In genomic region chr14:22039938-22040780, GRCh38 we compare ENCODE assay signal across 8 cellular contexts.
DNase-seq lines count a peak whose midpoint lies in the region; ATAC-seq and TF ChIP-seq lines count a peak whose summit lies in the region.

No MANE protein-coding gene starts in this region.

- H3K27me3 ChIP-seq in cardiac muscle cell (peaks cover 4% of the 10 kb centered on the region), colonic mucosa (no peaks in the 10 kb centered on the region), parathyroid adenoma (ENCODE audit: control insufficient read depth, insufficient read depth, low read length) (no peaks in the 10 kb centered on the region)

- no peak overlapping the region for H3K4me3 ChIP-seq in cardiac muscle cell
- H3K4me3 ChIP-seq in colonic mucosa: no peak overlapping the region
- no peak overlapping the region for H3K4me3 ChIP-seq in parathyroid adenoma (ENCODE audit: low read depth, low read length)

- TF ChIP-seq CTCF in cardiac muscle cell (IDR thresholded peaks at IDR 0.05; ENCODE audit: low read depth, low read length) (peak; percentile 46), colonic mucosa (IDR thresholded peaks at IDR 0.05) (peak; percentile 40), parathyroid adenoma (IDR thresholded peaks at IDR 0.05) (peak; percentile 17)

- H2AFZ ChIP-seq in parathyroid adenoma: no peak overlapping the region

- no peaks in the 10 kb centered on the region for H3K9me3 ChIP-seq in cardiac muscle cell (ENCODE audit: low read depth)
- H3K9me3 ChIP-seq in colonic mucosa: no peaks in the 10 kb centered on the region
- peaks cover 4% of the 10 kb centered on the region for H3K9me3 ChIP-seq in parathyroid adenoma (ENCODE audit: control insufficient read depth, low read length)

- H3K4me2 ChIP-seq in parathyroid adenoma (ENCODE audit: low read length): no peak overlapping the region

- H3K27ac ChIP-seq in cardiac muscle cell: no peak overlapping the region
- no peak overlapping the region for H3K27ac ChIP-seq in colonic mucosa
- no peak overlapping the region for H3K27ac ChIP-seq in parathyroid adenoma

- no peak for ATAC-seq in Right ventricle myocardium superior (ENCODE audit: poor library complexity)

- H3K36me3 ChIP-seq in cardiac muscle cell: no peaks in the 10 kb centered on the region
- no peaks in the 10 kb centered on the region for H3K36me3 ChIP-seq in colonic mucosa
- H3K36me3 ChIP-seq in parathyroid adenoma (ENCODE audit: control insufficient read depth, insufficient read depth, low read length): no peaks in the 10 kb centered on the region

- H3K4me1 ChIP-seq in cardiac muscle cell (ENCODE audit: low read depth): no peaks in the 10 kb centered on the region
- no peaks in the 10 kb centered on the region for H3K4me1 ChIP-seq in colonic mucosa
- no peaks in the 10 kb centered on the region for H3K4me1 ChIP-seq in parathyroid adenoma

- DNase-seq in cardiac muscle cell (ENCODE audit: low read depth in 1 of 2, low spot score in 1 of 2) (peak; percentile 7 to 15), Right ventricle myocardium superior (no peak), SW480 (ENCODE audit: low spot score) (peak; percentile 46), colonic mucosa (no peak), HCEC 1CT (no peak), NCI-H2029 (lab: John Stamatoyannopoulos, UW) (no peak), cerebellar cortex (ENCODE audit: low spot score) (no peak)

- H3K79me2 ChIP-seq in parathyroid adenoma: no peaks in the 10 kb centered on the region

- intact Hi-C loops in Right ventricle myocardium superior (cut with DNase I) (no loop called here), colonic mucosa (cut with DNase I) (no loop called here)

- no peak overlapping the region for H3K9ac ChIP-seq in colonic mucosa (ENCODE audit: low read depth in 2 of 2, low read length in 2 of 2)
- no peak overlapping the region for H3K9ac ChIP-seq in parathyroid adenoma

Comparison
In these comparisons a context has a peak if more than half of its experiments do, and no peak if none do; other contexts are left out.
1. DNase-seq: peak in cardiac muscle cell (2 of 2) and SW480 (single experiment); none in Right ventricle myocardium superior (single experiment), colonic mucosa (single experiment), HCEC 1CT (single experiment), NCI-H2029 (single experiment) and cerebellar cortex (single experiment).
2. Peak in every context shown above with its lines, with median percentiles within 50 percentile points of each other: CTCF ChIP-seq.